In genomic region chr3:15050405-15051092, GRCh38 we compare ENCODE assay signal across 9 cellular contexts. TPM values are rescaled to one million over a fixed set of nuclear protein-coding genes. Genes with fewer than 3 reads are reported as not detected.
A peak's percentile ranks its signal among the peaks of the same experiment; 100 is the strongest.
DNase-seq lines count a peak whose midpoint lies in the region; ATAC-seq and TF ChIP-seq lines count a peak whose summit lies in the region.
"Had no signal": no experiment of that assay in that cellular context is flagged by ENCODE, and none has a peak within 500 bp of the region (broad histone marks: within the 10 kb centered on the region; RNA-seq: fewer than 3 reads in every experiment).

No MANE protein-coding gene starts in this region.

- POLR2A ChIA-PET in SK-N-SH (lab: Yijun Ruan, JAX) = no interaction called here

- no peak for DNase-seq in CD4-positive, CD25-positive, alpha-beta regulatory T cell
- DNase-seq in Peyer's patch (peak in 2 of 3 donors; percentile 66 to 72), SK-N-SH (no peak), NCI-H2029 treated with DMSO at 0.1 percent for 48 hours (lab: John Stamatoyannopoulos, UW) (no peak), NCI-H748 (lab: John Stamatoyannopoulos, UW; ENCODE audit: unreplicated experiment) (no peak), body of pancreas (no peak)

- no peaks in the 10 kb centered on the region for H3K9me3 ChIP-seq in CD4-positive, CD25-positive, alpha-beta regulatory T cell (ENCODE audit: control insufficient read depth in 2 of 2, low read length in 2 of 2)
- no peaks in the 10 kb centered on the region for H3K9me3 ChIP-seq in Peyer's patch
- H3K9me3 ChIP-seq in SK-N-SH = no peaks in the 10 kb centered on the region
- no peaks in the 10 kb centered on the region for H3K9me3 ChIP-seq in body of pancreas

- no peaks in the 10 kb centered on the region for H3K27me3 ChIP-seq in CD4-positive, CD25-positive, alpha-beta regulatory T cell (ENCODE audit: control insufficient read depth, insufficient read depth, low read length)
- H3K27me3 ChIP-seq in Peyer's patch = no peaks in the 10 kb centered on the region
- no peaks in the 10 kb centered on the region for H3K27me3 ChIP-seq in SK-N-SH (ENCODE audit: insufficient read depth)
- H3K27me3 ChIP-seq in body of pancreas = no peaks in the 10 kb centered on the region

- no peak for TF ChIP-seq POLR2A in Peyer's patch (IDR thresholded peaks at IDR 0.05)
- no peak for TF ChIP-seq POLR2A in body of pancreas (IDR thresholded peaks at IDR 0.05)

- no peak overlapping the region for H3K4me2 ChIP-seq in SK-N-SH

- intact Hi-C loops in body of pancreas (cut with DNase I) = no loop called here

- no peaks in the 10 kb centered on the region for H3K27me3 Mint-ChIP-seq in CD4-positive, CD25-positive, alpha-beta regulatory T cell

- peaks cover 67% of the 10 kb centered on the region for H3K36me3 ChIP-seq in CD4-positive, CD25-positive, alpha-beta regulatory T cell (ENCODE audit: control insufficient read depth, insufficient read depth, low read length)
- peaks cover 0 to 75% (median 0%) of the 10 kb centered on the region in 3 donors for H3K36me3 ChIP-seq in Peyer's patch
- H3K36me3 ChIP-seq in SK-N-SH (replicated peaks in 1 of 2; ENCODE audit: control insufficient read depth in 1 of 2, insufficient read depth in 2 of 2, low read length in 1 of 2) = peaks cover 62 to 65% of the 10 kb centered on the region in 2 experiments
- peaks cover 0 to 29% of the 10 kb centered on the region in 2 donors for H3K36me3 ChIP-seq in body of pancreas (replicated peaks in 1 of 2; ENCODE audit: insufficient read depth in 1 of 2, low read depth in 2 of 2)

- no peak overlapping the region for H3K4me3 ChIP-seq in CD4-positive, CD25-positive, alpha-beta regulatory T cell (ENCODE audit: low read depth, low read length)
- H3K4me3 ChIP-seq in Peyer's patch (no peak overlapping the region), SK-N-SH (ENCODE audit: low read depth in 2 of 2, low read length in 1 of 2) (no peak overlapping the region), body of pancreas (no peak overlapping the region)

- H3K27ac ChIP-seq in CD4-positive, CD25-positive, alpha-beta regulatory T cell (ENCODE audit: insufficient read depth, low read length, poor library complexity, severe bottlenecking) = no peak overlapping the region
- peak overlapping the region in 2 of 4 donors; percentile 42 to 58 for H3K27ac ChIP-seq in Peyer's patch
- no peak overlapping the region for H3K27ac ChIP-seq in SK-N-SH (ENCODE audit: low read depth in 2 of 2, low read length in 1 of 2)
- no peak overlapping the region for H3K27ac ChIP-seq in body of pancreas
- H3K27ac ChIP-seq: C4-2B had no signal

- peak overlapping the region in 2 of 3 donors; percentile 62 to 73 for H3K27ac Mint-ChIP-seq in CD4-positive, CD25-positive, alpha-beta regulatory T cell

- peaks cover 4% of the 10 kb centered on the region for H3F3A ChIP-seq in SK-N-SH (replicated peaks; ENCODE audit: insufficient read depth)

- H3K4me1 ChIP-seq in CD4-positive, CD25-positive, alpha-beta regulatory T cell (ENCODE audit: control insufficient read depth, insufficient read depth, low read length, poor library complexity, severe bottlenecking) = peaks cover 10% of the 10 kb centered on the region
- H3K4me1 ChIP-seq in Peyer's patch (peaks cover 0 to 6% (median 3%) of the 10 kb centered on the region in 4 donors), SK-N-SH (ENCODE audit: control insufficient read depth in 1 of 2, insufficient read depth in 2 of 2, low read depth in 1 of 2, low read length in 1 of 2) (peaks cover 0 to 15% of the 10 kb centered on the region in 2 experiments; a peak in 1 of 4 replicates), body of pancreas (peaks cover 9% of the 10 kb centered on the region)

- H3K9me3 Mint-ChIP-seq in CD4-positive, CD25-positive, alpha-beta regulatory T cell = peaks cover 0 to 2% (median 0%) of the 10 kb centered on the region in 7 donors

- TF ChIP-seq RAD21 in SK-N-SH (IDR thresholded peaks at IDR 0.05; ENCODE audit: low read length) = no peak

- WGBS in SK-N-SH (ENCODE audit: low lambda C conversion rate) = 87% methylated on average over 3 of the region's 3 CpGs
- WGBS in body of pancreas, 2 donors = 63 to 69% methylated on average over 3 of the region's 3 CpGs

- H3K4me3 Mint-ChIP-seq in CD4-positive, CD25-positive, alpha-beta regulatory T cell = no peak overlapping the region

- no peaks in the 10 kb centered on the region for H3K9me2 ChIP-seq in SK-N-SH

- CTCF ChIA-PET in SK-N-SH (lab: Yijun Ruan, JAX) = interaction anchor here (0.8 to 4.9 kb wide), 12 partner anchors 11 to 129 kb away, joined by 3 to 18 read pairs (median 4); no protein-coding TSS in a partner anchor

- H3K4me1 Mint-ChIP-seq in CD4-positive, CD25-positive, alpha-beta regulatory T cell = peaks cover 21 to 32% (median 28%) of the 10 kb centered on the region in 4 donors

- no peak for TF ChIP-seq EP300 in SK-N-SH (IDR thresholded peaks at IDR 0.05; ENCODE audit: borderline replicate concordance in 1 of 2, low read depth in 1 of 2, low read length in 1 of 2)

- peaks cover 26% of the 10 kb centered on the region for H3K36me3 Mint-ChIP-seq in CD4-positive, CD25-positive, alpha-beta regulatory T cell

- 0 out of 2 replicates have a peak, but pooled peaks cover 10% of the 10 kb centered on the region for H4K20me1 ChIP-seq in SK-N-SH (ENCODE audit: insufficient read depth)

- peak in 1 of 2 donors; percentile 23 for ATAC-seq in CD4-positive, CD25-positive, alpha-beta regulatory T cell (ENCODE audit: low read depth in 2 of 2)
- ATAC-seq in GM19043 (IDR thresholded peaks at IDR 0.05; ENCODE audit: low read depth, unreplicated experiment) = peak; percentile 74
- peak; percentile 79 for ATAC-seq in HG02885 (IDR thresholded peaks at IDR 0.05; ENCODE audit: poor library complexity, unreplicated experiment)
- ATAC-seq in body of pancreas = no peak

- no peak overlapping the region for H2AFZ ChIP-seq in SK-N-SH (ENCODE audit: low read depth)

- peaks cover 54% of the 10 kb centered on the region; the same call in 1 of the 2 replicates for H3K79me2 ChIP-seq in SK-N-SH (ENCODE audit: insufficient read depth)

- H3K9ac ChIP-seq in SK-N-SH = no peak overlapping the region

- no peak for TF ChIP-seq CTCF in Peyer's patch (IDR thresholded peaks at IDR 0.05)
- no peak for TF ChIP-seq CTCF in SK-N-SH (IDR thresholded peaks at IDR 0.05)
- no peak for TF ChIP-seq CTCF in body of pancreas (IDR thresholded peaks at IDR 0.05)

TF ChIP-seq in SK-N-SH, 30 proteins besides CTCF, POLR2A, EP300 and RAD21:
- no peak for TF ChIP-seq FOSL2 (IDR thresholded peaks at IDR 0.05; ENCODE audit: borderline replicate concordance, low read depth)

RNA-seq across cellular contexts. Expression of gene MRPS25, which starts 14.6 kb away (rescaled TPM):
- total RNA-seq in CD4-positive, CD25-positive, alpha-beta regulatory T cell = 48.0 TPM
- polyA plus RNA-seq in CD4-positive, CD25-positive, alpha-beta regulatory T cell = 10 to 100 TPM; 14.7 to 20.2 (median 16.6) TPM
- total RNA-seq in Peyer's patch (100 to 1,000 TPM in 1 of 4 donors, 10 to 100 TPM in 3; 49.6 to 120 (median 94.2) TPM), body of pancreas (10 to 100 TPM; 17.1 to 24.7 TPM)
- 41.5 and 46.4 TPM in 2 replicates for polyA plus RNA-seq in SK-N-SH (2012; rRNA removed)
- polyA plus RNA-seq in SK-N-SH (2012; cell fraction: cytosol; rRNA removed) = 26.7 and 27.9 TPM in 2 replicates
- 157 and 221 TPM in 2 replicates for polyA plus RNA-seq in SK-N-SH (2012; cell fraction: nucleus; rRNA removed)

RNA-seq across cellular contexts. Expression of gene RBSN, which starts 48.4 kb away (rescaled TPM):
- total RNA-seq in CD4-positive, CD25-positive, alpha-beta regulatory T cell = 41.0 TPM
- polyA plus RNA-seq in CD4-positive, CD25-positive, alpha-beta regulatory T cell = 10 to 100 TPM; 16.9 to 27.6 (median 19.7) TPM
- total RNA-seq in Peyer's patch (10 to 100 TPM; 17.2 to 94.9 (median 32.1) TPM), body of pancreas (1 to 10 TPM; 9.1 to 9.2 TPM)
- 4.7 and 6.2 TPM in 2 replicates for polyA plus RNA-seq in SK-N-SH (2012; rRNA removed)
- polyA plus RNA-seq in SK-N-SH (2012; cell fraction: cytosol; rRNA removed) = 5.0 and 5.3 TPM in 2 replicates
- 9.7 and 10.1 TPM in 2 replicates for polyA plus RNA-seq in SK-N-SH (2012; cell fraction: nucleus; rRNA removed)

Comparison
In these comparisons a context has a peak if more than half of its experiments do, and no peak if none do; other contexts are left out.
1. DNase-seq: peak in Peyer's patch (2 of 3); none in CD4-positive, CD25-positive, alpha-beta regulatory T cell (0 of 3), SK-N-SH (single experiment), NCI-H2029 treated with DMSO at 0.1 percent for 48 hours (single experiment), NCI-H748 (single experiment) and body of pancreas (0 of 4).